11 cellular contexts compared by ENCODE assay signal in genomic region chr5:107381189-107381856, GRCh38.
DNase-seq lines count a peak whose midpoint lies in the region; ATAC-seq and TF ChIP-seq lines count a peak whose summit lies in the region.
"Had no signal": no experiment of that assay in that cellular context is flagged by ENCODE, and none has a peak within 500 bp of the region (broad histone marks: within the 10 kb centered on the region; RNA-seq: fewer than 3 reads in every experiment).

No MANE protein-coding gene starts in this region.

- ATAC-seq in activated T-cell treated with anti-CD3 and anti-CD28 coated beads, Interleukin-2, amount 50 U/mL, for 4 hours: no peak
- ATAC-seq in HG03442 (IDR thresholded peaks at IDR 0.05; ENCODE audit: unreplicated experiment): no peak
- ATAC-seq: natural killer cell treated with Interleukin-12 subunit alpha and Interleukin-12 subunit beta and Interleukin-15 and Interleukin-18, amount 100 ng/mL, for 72 hours had no signal

- no peaks in the 10 kb centered on the region for H3K27me3 ChIP-seq in osteoblast (ENCODE audit: insufficient read depth, low read length)
- no peaks in the 10 kb centered on the region for H3K27me3 ChIP-seq in CD8-positive, alpha-beta memory T cell (ENCODE audit: insufficient read depth, low read length, poor library complexity, severe bottlenecking)

- no peaks in the 10 kb centered on the region for H3K79me2 ChIP-seq in osteoblast (ENCODE audit: insufficient read depth, low read length)

- no peak for TF ChIP-seq CTCF in osteoblast (IDR thresholded peaks at IDR 0.05; ENCODE audit: extremely low read depth, low read depth, low read length)

- H3K27ac ChIP-seq in osteoblast (ENCODE audit: low read depth, low read length): peak overlapping the region; percentile 11
- H3K27ac ChIP-seq in CD8-positive, alpha-beta memory T cell (ENCODE audit: low read depth, low read length): no peak overlapping the region
- H3K27ac ChIP-seq: HL-60 had no signal

- CTCF ChIA-PET in CD8-positive, alpha-beta memory T cell (lab: Charles Lee): no interaction called here

- peaks cover 4 to 6% of the 10 kb centered on the region in 2 donors for H3K27me3 Mint-ChIP-seq in CD8-positive, alpha-beta memory T cell
- H3K27me3 Mint-ChIP-seq in activated T-cell treated with anti-CD3 and anti-CD28 coated beads, Interleukin-2, amount 50 U/mL, for 4 hours (ENCODE audit: low read depth): peaks cover 4% of the 10 kb centered on the region
- H3K27me3 Mint-ChIP-seq: natural killer cell treated with Interleukin-12 subunit alpha and Interleukin-12 subunit beta and Interleukin-15 and Interleukin-18, amount 100 ng/mL, for 72 hours had no signal

- peaks cover 0 to 3% (median 0%) of the 10 kb centered on the region in 3 donors for H3K4me1 Mint-ChIP-seq in CD8-positive, alpha-beta memory T cell
- no peaks in the 10 kb centered on the region for H3K4me1 Mint-ChIP-seq in activated T-cell treated with anti-CD3 and anti-CD28 coated beads, Interleukin-2, amount 50 U/mL, for 4 hours (ENCODE audit: low read depth)

- no peak overlapping the region for H3K27ac Mint-ChIP-seq in CD8-positive, alpha-beta memory T cell
- H3K27ac Mint-ChIP-seq: natural killer cell treated with Interleukin-12 subunit alpha and Interleukin-12 subunit beta and Interleukin-15 and Interleukin-18, amount 100 ng/mL, for 72 hours had no signal

- no peak overlapping the region for H3K4me3 ChIP-seq in osteoblast (ENCODE audit: insufficient read depth, low read length)
- no peak overlapping the region for H3K4me3 ChIP-seq in CD8-positive, alpha-beta memory T cell (ENCODE audit: low read length)

- no peaks in the 10 kb centered on the region for H3K9me3 Mint-ChIP-seq in CD8-positive, alpha-beta memory T cell
- no peaks in the 10 kb centered on the region for H3K9me3 Mint-ChIP-seq in activated T-cell treated with anti-CD3 and anti-CD28 coated beads, Interleukin-2, amount 50 U/mL, for 4 hours
- H3K9me3 Mint-ChIP-seq: natural killer cell treated with Interleukin-12 subunit alpha and Interleukin-12 subunit beta and Interleukin-15 and Interleukin-18, amount 100 ng/mL, for 72 hours had no signal

- peak overlapping the region; percentile 59 for H3K4me2 ChIP-seq in osteoblast (ENCODE audit: insufficient read depth, low read length)

- peaks cover 12% of the 10 kb centered on the region for H3K4me1 ChIP-seq in osteoblast (ENCODE audit: insufficient read depth, low read length)
- no peaks in the 10 kb centered on the region for H3K4me1 ChIP-seq in CD8-positive, alpha-beta memory T cell (ENCODE audit: insufficient read depth, low read length)

- peak overlapping the region; percentile 27 for H2AFZ ChIP-seq in osteoblast (ENCODE audit: low read length)

- no peaks in the 10 kb centered on the region for H4K20me1 ChIP-seq in osteoblast (ENCODE audit: insufficient read depth, low read length)

- H3K36me3 Mint-ChIP-seq in CD8-positive, alpha-beta memory T cell: no peaks in the 10 kb centered on the region
- no peaks in the 10 kb centered on the region for H3K36me3 Mint-ChIP-seq in activated T-cell treated with anti-CD3 and anti-CD28 coated beads, Interleukin-2, amount 50 U/mL, for 4 hours (ENCODE audit: insufficient read depth)
- H3K36me3 Mint-ChIP-seq: natural killer cell treated with Interleukin-12 subunit alpha and Interleukin-12 subunit beta and Interleukin-15 and Interleukin-18, amount 100 ng/mL, for 72 hours had no signal

- no peaks in the 10 kb centered on the region for H3K36me3 ChIP-seq in osteoblast (ENCODE audit: insufficient read depth, low read length)
- no peaks in the 10 kb centered on the region for H3K36me3 ChIP-seq in CD8-positive, alpha-beta memory T cell (ENCODE audit: insufficient read depth, low read length)

- DNase-seq in GM03348 (ENCODE audit: low spot score) (peak; percentile 75), NCI-H460 (ENCODE audit: extremely low read depth, low read depth) (peak; percentile 97), cerebellar cortex (ENCODE audit: low spot score) (peak; percentile 68), osteoblast (ENCODE audit: insufficient read length, low spot score, missing footprints) (peak; percentile 73), T-helper 9 cell (no peak)
- no peak for DNase-seq in CD8-positive, alpha-beta memory T cell
- DNase-seq in activated T-cell treated with anti-CD3 and anti-CD28 coated beads, Interleukin-2, amount 50 U/mL, for 4 hours: no peak
- DNase-seq: NCI-H510A treated with DMSO at 0.1 percent for 48 hours had no signal

- POLR2A ChIA-PET in CD8-positive, alpha-beta memory T cell (lab: Charles Lee): no interaction called here

- H3K9me3 ChIP-seq in osteoblast (ENCODE audit: low read depth, low read length): no peaks in the 10 kb centered on the region
- H3K9me3 ChIP-seq in CD8-positive, alpha-beta memory T cell (ENCODE audit: low read length): no peaks in the 10 kb centered on the region

- H3K4me3 Mint-ChIP-seq in CD8-positive, alpha-beta memory T cell: no peak overlapping the region
- no peak overlapping the region for H3K4me3 Mint-ChIP-seq in activated T-cell treated with anti-CD3 and anti-CD28 coated beads, Interleukin-2, amount 50 U/mL, for 4 hours
- H3K4me3 Mint-ChIP-seq: natural killer cell treated with Interleukin-12 subunit alpha and Interleukin-12 subunit beta and Interleukin-15 and Interleukin-18, amount 100 ng/mL, for 72 hours had no signal

Comparison
In these comparisons a context has a peak if more than half of its experiments do, and no peak if none do; other contexts are left out.
1. DNase-seq: peak in GM03348 (single experiment), NCI-H460 (single experiment), cerebellar cortex (single experiment) and osteoblast (single experiment); none in CD8-positive, alpha-beta memory T cell (0 of 5), T-helper 9 cell (single experiment) and activated T-cell treated with anti-CD3 and anti-CD28 coated beads, Interleukin-2, amount 50 U/mL, for 4 hours (single experiment).